Comparison of ENCODE assay signal across 1 cellular context in genomic region chr13:41859555-41859954, GRCh38.
TF ChIP-seq lines count a peak whose summit lies in the region.

No MANE protein-coding gene starts in this region.

TF ChIP-seq in K562, 482 proteins besides CTCF, POLR2A, EP300 and RAD21 (continued from another document):
- no peak for TF ChIP-seq ATF6 (CRISPR knock-in tag; IDR thresholded peaks at IDR 0.05)
TF ChIP-seq in K562: peak in this region for 1.
